ENCODE assay signal across 1 cellular context in the genomic region with DNA sequence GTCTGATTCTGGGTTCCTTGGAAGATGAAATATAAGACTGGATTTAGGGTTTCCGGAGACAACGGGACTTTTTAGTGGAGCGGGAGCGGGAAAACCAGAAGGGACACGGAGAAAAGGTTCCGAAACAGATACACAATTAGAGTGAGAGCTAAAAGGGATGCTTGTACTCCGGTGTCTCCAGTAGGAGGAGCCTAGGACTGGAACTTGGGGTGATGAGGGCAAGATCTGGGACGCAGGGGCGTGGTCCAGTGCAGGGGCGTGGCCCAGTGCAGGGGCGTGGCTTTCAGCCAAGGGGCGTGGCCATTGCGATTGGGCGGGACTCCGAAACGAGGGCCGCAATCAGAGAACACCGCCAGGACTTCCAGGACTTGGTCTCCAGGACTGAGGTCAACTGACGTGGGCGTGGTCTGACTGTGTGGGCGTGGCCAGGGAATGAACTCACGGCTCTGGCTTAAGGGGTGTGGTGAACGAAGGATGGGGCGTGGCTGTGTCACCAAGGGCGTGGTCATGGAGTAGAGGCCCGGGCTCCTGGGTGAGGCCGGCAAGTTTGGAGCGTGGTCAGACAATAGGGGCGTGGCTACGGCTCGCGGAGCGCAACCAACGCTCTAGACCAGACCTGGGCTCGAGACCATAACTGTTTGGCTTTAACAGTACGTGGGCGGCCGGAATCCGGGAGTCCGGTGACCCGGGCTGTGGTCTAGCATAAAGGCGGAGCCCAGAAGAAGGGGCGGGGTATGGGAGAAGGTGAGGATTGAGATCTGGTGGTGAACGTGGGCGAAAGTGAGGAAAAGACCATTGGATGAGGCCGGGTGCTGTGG.
TF ChIP-seq lines count a peak whose summit lies in the region.

Gene DKKL1, plus strand, starts transcription at position 613 of the 818 bp plus-strand sequence. Its CDS starts 122 bp downstream, at position 735.

TF ChIP-seq in WTC11, 78 proteins besides CTCF, POLR2A, EP300 and RAD21 (continued from another document):
- TF ChIP-seq, protein P1, sequence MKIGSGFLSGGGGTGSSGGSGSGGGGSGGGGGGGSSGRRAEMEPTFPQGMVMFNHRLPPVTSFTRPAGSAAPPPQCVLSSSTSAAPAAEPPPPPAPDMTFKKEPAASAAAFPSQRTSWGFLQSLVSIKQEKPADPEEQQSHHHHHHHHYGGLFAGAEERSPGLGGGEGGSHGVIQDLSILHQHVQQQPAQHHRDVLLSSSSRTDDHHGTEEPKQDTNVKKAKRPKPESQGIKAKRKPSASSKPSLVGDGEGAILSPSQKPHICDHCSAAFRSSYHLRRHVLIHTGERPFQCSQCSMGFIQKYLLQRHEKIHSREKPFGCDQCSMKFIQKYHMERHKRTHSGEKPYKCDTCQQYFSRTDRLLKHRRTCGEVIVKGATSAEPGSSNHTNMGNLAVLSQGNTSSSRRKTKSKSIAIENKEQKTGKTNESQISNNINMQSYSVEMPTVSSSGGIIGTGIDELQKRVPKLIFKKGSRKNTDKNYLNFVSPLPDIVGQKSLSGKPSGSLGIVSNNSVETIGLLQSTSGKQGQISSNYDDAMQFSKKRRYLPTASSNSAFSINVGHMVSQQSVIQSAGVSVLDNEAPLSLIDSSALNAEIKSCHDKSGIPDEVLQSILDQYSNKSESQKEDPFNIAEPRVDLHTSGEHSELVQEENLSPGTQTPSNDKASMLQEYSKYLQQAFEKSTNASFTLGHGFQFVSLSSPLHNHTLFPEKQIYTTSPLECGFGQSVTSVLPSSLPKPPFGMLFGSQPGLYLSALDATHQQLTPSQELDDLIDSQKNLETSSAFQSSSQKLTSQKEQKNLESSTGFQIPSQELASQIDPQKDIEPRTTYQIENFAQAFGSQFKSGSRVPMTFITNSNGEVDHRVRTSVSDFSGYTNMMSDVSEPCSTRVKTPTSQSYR (CRISPR knock-in tag; IDR thresholded peaks at IDR 0.05): no peak
- TF ChIP-seq E2F1 (CRISPR knock-in tag; IDR thresholded peaks at IDR 0.05) (no peak), SP1 (CRISPR knock-in tag; conservative IDR thresholded peaks at IDR 0.05) (peak; percentile 97), GTF2I (CRISPR knock-in tag; conservative IDR thresholded peaks at IDR 0.05) (no peak), FOXK1 (CRISPR knock-in tag; IDR thresholded peaks at IDR 0.05) (no peak)
- TF ChIP-seq, protein P2, sequence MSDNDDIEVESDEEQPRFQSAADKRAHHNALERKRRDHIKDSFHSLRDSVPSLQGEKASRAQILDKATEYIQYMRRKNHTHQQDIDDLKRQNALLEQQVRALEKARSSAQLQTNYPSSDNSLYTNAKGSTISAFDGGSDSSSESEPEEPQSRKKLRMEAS (CRISPR knock-in tag; IDR thresholded peaks at IDR 0.05): peak; percentile 71
